Comparison of ENCODE assay signal across 19 cellular contexts in the genomic region with DNA sequence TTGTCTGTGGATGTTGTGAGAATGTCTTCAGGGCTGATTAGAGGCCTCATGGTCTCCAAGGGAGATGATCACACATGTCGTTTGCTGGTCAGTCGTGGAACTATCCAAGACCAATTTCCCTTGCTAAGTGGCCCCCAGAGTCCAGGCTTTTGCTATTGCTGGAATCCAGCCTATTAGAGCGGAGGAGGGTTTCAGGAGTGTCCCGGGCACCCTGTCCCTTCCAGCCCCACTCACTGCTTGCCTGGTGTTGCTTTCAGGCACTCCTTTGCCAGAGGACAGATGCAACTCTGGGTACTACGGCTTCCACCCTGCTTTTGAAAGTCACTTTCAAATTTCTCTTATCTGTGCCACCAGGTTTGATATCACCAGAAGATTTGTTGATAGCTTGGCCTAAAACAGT.
"Had no signal": no experiment of that assay in that cellular context is flagged by ENCODE, and none has a peak within 500 bp of the region (broad histone marks: within the 10 kb centered on the region; RNA-seq: fewer than 3 reads in every experiment).

No MANE protein-coding gene starts in this region.

- ATAC-seq: activated T-helper 17 cell treated with anti-CD3 and anti-CD28 coated beads, Interleukin-2, amount 50 U/mL, for 72 hours; foreskin keratinocyte; naive thymus-derived CD4-positive, alpha-beta T cell had no signal

- DNase-seq: activated CD4-positive, alpha-beta T cell treated with anti-CD3 and anti-CD28 coated beads, Interleukin-2, amount 50 U/mL, for 48 hours; activated naive CD4-positive, alpha-beta T cell; activated naive CD8-positive, alpha-beta T cell treated with anti-CD3 and anti-CD28 coated beads, Interleukin-2, amount 10 ng/mL, durations not matched to agents 7 days and 5 days; activated T-cell treated with anti-CD3 and anti-CD28 coated beads for 4 hours; amygdala; central memory CD4-positive, alpha-beta T cell; endodermal cell; hippocampal formation; left ventricle myocardium inferior; naive thymus-derived CD4-positive, alpha-beta T cell; stimulated activated CD8-positive, alpha-beta memory T cell treated with anti-CD3 and anti-CD28 coated beads, Interleukin-4, amount 100 ng/mL, for 48 hours; stimulated activated naive CD4-positive, alpha-beta T cell; T-helper 2 cell; tibial artery had no signal

- H3K4me3 Mint-ChIP-seq: activated naive CD8-positive, alpha-beta T cell treated with anti-CD3 and anti-CD28 coated beads, Interleukin-2, amount 10 ng/mL, durations not matched to agents 7 days and 5 days; activated T-helper 17 cell treated with anti-CD3 and anti-CD28 coated beads, Interleukin-2, amount 50 U/mL, for 72 hours; endodermal cell; memory B cell; naive thymus-derived CD4-positive, alpha-beta T cell had no signal

- H3K4me1 Mint-ChIP-seq: activated T-helper 17 cell treated with anti-CD3 and anti-CD28 coated beads, Interleukin-2, amount 50 U/mL, for 72 hours; memory B cell had no signal

- H3K4me3 ChIP-seq: left ventricle myocardium inferior, tibial artery had no signal

- H3K9me3 Mint-ChIP-seq: activated naive CD8-positive, alpha-beta T cell treated with anti-CD3 and anti-CD28 coated beads, Interleukin-2, amount 10 ng/mL, durations not matched to agents 7 days and 5 days; activated T-helper 17 cell treated with anti-CD3 and anti-CD28 coated beads, Interleukin-2, amount 50 U/mL, for 72 hours; endodermal cell; memory B cell had no signal

- H3K36me3 ChIP-seq: left ventricle myocardium inferior, tibial artery had no signal

- H3K27ac Mint-ChIP-seq: activated naive CD8-positive, alpha-beta T cell treated with anti-CD3 and anti-CD28 coated beads, Interleukin-2, amount 10 ng/mL, durations not matched to agents 7 days and 5 days; activated T-helper 17 cell treated with anti-CD3 and anti-CD28 coated beads, Interleukin-2, amount 50 U/mL, for 72 hours; endodermal cell; memory B cell; naive thymus-derived CD4-positive, alpha-beta T cell had no signal

- H3K9me3 ChIP-seq: left ventricle myocardium inferior, tibial artery had no signal

- H3K36me3 Mint-ChIP-seq: activated naive CD8-positive, alpha-beta T cell treated with anti-CD3 and anti-CD28 coated beads, Interleukin-2, amount 10 ng/mL, durations not matched to agents 7 days and 5 days; memory B cell; naive thymus-derived CD4-positive, alpha-beta T cell had no signal

- H3K4me1 ChIP-seq: foreskin keratinocyte had no signal

- H3K27ac ChIP-seq: epithelial cell of prostate, foreskin keratinocyte, left ventricle myocardium inferior, tibial artery, VCaP had no signal
